ENCODE assay signal across 13 cellular contexts in genomic region chr3:45792036-45792435, GRCh38. TPM values are rescaled to one million over a fixed set of nuclear protein-coding genes. Genes with fewer than 3 reads are reported as not detected.
"Had no signal": no experiment of that assay in that cellular context is flagged by ENCODE, and none has a peak within 500 bp of the region (broad histone marks: within the 10 kb centered on the region; RNA-seq: fewer than 3 reads in every experiment).

No MANE protein-coding gene starts in this region.

- H3K4me3 Mint-ChIP-seq: naive thymus-derived CD8-positive, alpha-beta T cell had no signal

- ATAC-seq: naive thymus-derived CD8-positive, alpha-beta T cell; right cardiac atrium had no signal

- DNase-seq: effector memory CD4-positive, alpha-beta T cell; erythroblast; foreskin melanocyte; mammary epithelial cell; naive thymus-derived CD8-positive, alpha-beta T cell; right cardiac atrium; small intestine; stimulated activated CD4-positive, alpha-beta T cell treated with anti-CD3 and anti-CD28 coated beads, Interleukin-12 subunit alpha, Interleukin-12 subunit beta, amount 100 ng/mL, for 4 hours; stimulated activated naive CD4-positive, alpha-beta T cell; stomach; substantia nigra; transverse colon had no signal

- FAIRE-seq: small intestine had no signal

RNA-seq across cellular contexts. Expression of gene SLC6A20, which starts 4.3 kb away (rescaled TPM):
- total RNA-seq: osteoblast, right cardiac atrium had no signal
